ENCODE assay signal across 10 cellular contexts in genomic region chr9:95008151-95008771, GRCh38.
A peak's percentile ranks its signal among the peaks of the same experiment; 100 is the strongest.
DNase-seq lines count a peak whose midpoint lies in the region; ATAC-seq, FAIRE-seq and TF ChIP-seq lines count a peak whose summit lies in the region.
"Had no signal": no experiment of that assay in that cellular context is flagged by ENCODE, and none has a peak within 500 bp of the region (broad histone marks: within the 10 kb centered on the region; RNA-seq: fewer than 3 reads in every experiment).

No MANE protein-coding gene starts in this region.

- ATAC-seq in GM18520 (IDR thresholded peaks at IDR 0.05; ENCODE audit: unreplicated experiment) = no peak

- TF ChIP-seq EP300 in transverse colon (IDR thresholded peaks at IDR 0.05; ENCODE audit: low read depth) = no peak

- no peak overlapping the region for H2BK15ac ChIP-seq in mesendoderm (replicated peaks; ENCODE audit: low read depth)

- no peaks in the 10 kb centered on the region for H3K9me3 ChIP-seq in transverse colon

- H3K27ac Mint-ChIP-seq in T-helper 1 cell treated with Interleukin-12 subunit alpha and Interleukin-12 subunit beta and Interleukin-4 antibody, amounts not matched to agents 30 μg/mL and 1 μg/mL, for 36 hours = peak overlapping the region; percentile 18
- H3K27ac Mint-ChIP-seq: stimulated activated naive CD8-positive, alpha-beta T cell treated with anti-CD3 and anti-CD28 coated beads, Interleukin-15, Interleukin-2, amounts not matched to agents 100 ng/mL and 50 ng/mL, for 24 hours had no signal

- H3K4me3 ChIP-seq in bronchial epithelial cell (ENCODE audit: low read depth, low read length) = peak overlapping the region; percentile 79
- H3K4me3 ChIP-seq in mesendoderm (ENCODE audit: low read length) = no peak overlapping the region
- peak overlapping the region in 3 of 4 donors; percentile 75 to 84 (median 79) for H3K4me3 ChIP-seq in transverse colon

- H3K4me1 ChIP-seq in mesendoderm (ENCODE audit: control insufficient read depth, low read depth, low read length) (no peaks in the 10 kb centered on the region), transverse colon (peaks cover 0 to 59% (median 22%) of the 10 kb centered on the region in 4 donors)

- no peak overlapping the region for H3K4me3 Mint-ChIP-seq in T-helper 1 cell treated with Interleukin-12 subunit alpha and Interleukin-12 subunit beta and Interleukin-4 antibody, amounts not matched to agents 30 μg/mL and 1 μg/mL, for 36 hours
- H3K4me3 Mint-ChIP-seq: stimulated activated naive CD8-positive, alpha-beta T cell treated with anti-CD3 and anti-CD28 coated beads, Interleukin-15, Interleukin-2, amounts not matched to agents 100 ng/mL and 50 ng/mL, for 24 hours had no signal

- whole genome bisulfite sequencing in mesendoderm (ENCODE audit: extremely low coverage, insufficient coverage, low lambda C conversion rate) = no CpG with 5 or more reads among the region's 15 CpGs
- 23 to 29% methylated on average over 14 to 15 of the region's 15 CpGs for WGBS in transverse colon (ENCODE audit: low coverage in 1 of 2), 2 donors

- H3K79me2 ChIP-seq in mesendoderm (ENCODE audit: control insufficient read depth, insufficient read depth, low read length) = no peaks in the 10 kb centered on the region

- H2AK5ac ChIP-seq in mesendoderm (ENCODE audit: low read length) = no peak overlapping the region

- H3K56ac ChIP-seq in mesendoderm (ENCODE audit: low read length) = no peak overlapping the region

- no peak overlapping the region for H3K23ac ChIP-seq in mesendoderm (ENCODE audit: low read length)

- H3K36me3 ChIP-seq in bronchial epithelial cell (ENCODE audit: control insufficient read depth, insufficient read depth, low read length) (peaks cover 10% of the 10 kb centered on the region), mesendoderm (ENCODE audit: control insufficient read depth, insufficient read depth, low read length) (no peaks in the 10 kb centered on the region), transverse colon (no peaks in the 10 kb centered on the region)

- H3K9me3 Mint-ChIP-seq in T-helper 1 cell treated with Interleukin-12 subunit alpha and Interleukin-12 subunit beta and Interleukin-4 antibody, amounts not matched to agents 30 μg/mL and 1 μg/mL, for 36 hours = no peaks in the 10 kb centered on the region
- H3K9me3 Mint-ChIP-seq: stimulated activated naive CD8-positive, alpha-beta T cell treated with anti-CD3 and anti-CD28 coated beads, Interleukin-15, Interleukin-2, amounts not matched to agents 100 ng/mL and 50 ng/mL, for 24 hours had no signal

- TF ChIP-seq CTCF in bronchial epithelial cell (IDR thresholded peaks at IDR 0.05; ENCODE audit: insufficient read depth, low read length, severe bottlenecking) (no peak), transverse colon (IDR thresholded peaks at IDR 0.05) (no peak)

- no peak overlapping the region for H3K4ac ChIP-seq in mesendoderm (ENCODE audit: low read depth, low read length)

- in situ Hi-C loops in transverse colon (cut with MboI; ENCODE audit: low pct_ligation_motif_present in 1 of 4, low pct_unique_long_range_greater_than_20kb in 1 of 4, low sequenced_read_pairs in 3 of 4) = no loop called here

- no peaks in the 10 kb centered on the region for H3K27me3 ChIP-seq in bronchial epithelial cell (ENCODE audit: control insufficient read depth, insufficient read depth, low read length)
- peaks cover 5% of the 10 kb centered on the region for H3K27me3 ChIP-seq in mesendoderm (ENCODE audit: insufficient read depth, low read length, poor library complexity)
- H3K27me3 ChIP-seq in transverse colon = no peaks in the 10 kb centered on the region

- H3K27ac ChIP-seq in mesendoderm (ENCODE audit: low read depth, low read length) (no peak overlapping the region), transverse colon (peak overlapping the region; percentile 94 to 99 (median 96))

- H4K8ac ChIP-seq in mesendoderm (ENCODE audit: low read depth, low read length) = no peak overlapping the region

- H3K4me2 ChIP-seq in mesendoderm (ENCODE audit: low read length) = no peak overlapping the region

- H3K18ac ChIP-seq in mesendoderm (ENCODE audit: low read length) = no peak overlapping the region

- H3K36me3 Mint-ChIP-seq in T-helper 1 cell treated with Interleukin-12 subunit alpha and Interleukin-12 subunit beta and Interleukin-4 antibody, amounts not matched to agents 30 μg/mL and 1 μg/mL, for 36 hours (ENCODE audit: low read depth) = peaks cover 10% of the 10 kb centered on the region

- no peak overlapping the region for H2BK5ac ChIP-seq in mesendoderm (ENCODE audit: low read length)

- no peak overlapping the region for H2BK120ac ChIP-seq in mesendoderm (ENCODE audit: low read depth, low read length)

- intact Hi-C loops in transverse colon (cut with DNase I; ENCODE audit: low total_unique reads) = no loop called here

- H3K27me3 Mint-ChIP-seq in T-helper 1 cell treated with Interleukin-12 subunit alpha and Interleukin-12 subunit beta and Interleukin-4 antibody, amounts not matched to agents 30 μg/mL and 1 μg/mL, for 36 hours (ENCODE audit: low read depth) = peaks cover 21% of the 10 kb centered on the region

- FAIRE-seq in bronchial epithelial cell (lab: Jason Lieb, UNC) = no peak

- no peak overlapping the region for H4K5ac ChIP-seq in mesendoderm (ENCODE audit: low read length)

- peaks cover 25% of the 10 kb centered on the region for H3K4me1 Mint-ChIP-seq in T-helper 1 cell treated with Interleukin-12 subunit alpha and Interleukin-12 subunit beta and Interleukin-4 antibody, amounts not matched to agents 30 μg/mL and 1 μg/mL, for 36 hours (ENCODE audit: low read depth)

- no peak for TF ChIP-seq POLR2A in transverse colon (IDR thresholded peaks at IDR 0.05)

- H3K79me1 ChIP-seq in mesendoderm (ENCODE audit: low read length) = no peaks in the 10 kb centered on the region

- DNase-seq in T-helper 1 cell = no peak
- DNase-seq in bronchial epithelial cell (ENCODE audit: low read depth) = peak; percentile 55
- DNase-seq in mesendoderm = peak; percentile 23
- peak; percentile 38 for DNase-seq in transverse colon
- DNase-seq in OCI-M2 (lab: John Stamatoyannopoulos, UW; ENCODE audit: unreplicated experiment) = no peak
- DNase-seq in HuH-7.5 (ENCODE audit: low spot score) = no peak
- DNase-seq: NCI-H1417 had no signal

- no peak overlapping the region for H3K9ac ChIP-seq in mesendoderm (ENCODE audit: low read length)

Comparison
In these comparisons a context has a peak if more than half of its experiments do, and no peak if none do; other contexts are left out.
1. DNase-seq: peak in bronchial epithelial cell (single experiment), mesendoderm (single experiment) and transverse colon (single experiment); none in T-helper 1 cell (0 of 5), OCI-M2 (single experiment) and HuH-7.5 (single experiment).